ENCODE assay signal across 36 cellular contexts in the genomic region with DNA sequence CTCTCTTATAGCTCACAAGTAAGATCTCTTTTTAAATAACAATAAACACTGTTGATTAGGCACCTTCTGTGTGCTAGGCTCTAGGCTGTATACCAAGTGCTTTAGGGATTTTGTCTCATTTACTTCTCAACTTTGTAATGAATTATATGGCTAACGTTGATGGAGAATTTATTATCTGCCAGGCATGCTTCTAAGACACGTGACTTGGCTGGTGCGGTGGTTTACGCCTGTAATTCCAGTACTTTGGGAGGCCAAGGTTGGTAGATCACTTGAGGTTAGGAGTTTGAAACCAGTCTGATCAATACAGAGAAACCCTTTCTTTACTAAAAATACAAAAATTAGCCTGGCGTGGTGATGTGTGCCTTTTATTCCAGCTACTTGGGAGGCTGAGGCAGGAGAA.
"Had no signal": no experiment of that assay in that cellular context is flagged by ENCODE, and none has a peak within 500 bp of the region (broad histone marks: within the 10 kb centered on the region; RNA-seq: fewer than 3 reads in every experiment).

No MANE protein-coding gene starts in this region.

- H3K4me1 ChIP-seq: adrenal gland, body of pancreas, breast epithelium had no signal

- H3K27me3 ChIP-seq: adrenal gland, body of pancreas, brain microvascular endothelial cell, breast epithelium had no signal

- H3K36me3 ChIP-seq: adrenal gland, brain microvascular endothelial cell, breast epithelium had no signal

- ATAC-seq: activated CD8-positive, alpha-beta T cell treated with anti-CD3 and anti-CD28 coated beads for 36 hours; activated naive CD4-positive, alpha-beta T cell treated with anti-CD3 and anti-CD28 coated beads, Interleukin-2, amount 50 U/mL, for 72 hours; activated T-cell treated with anti-CD3 and anti-CD28 coated beads, Interleukin-2, amount 50 U/mL, for 4 hours; activated T-cell treated with anti-CD3 and anti-CD28 coated beads, Interleukin-2, amount 50 U/mL, for 72 hours; activated T-helper 17 cell treated with anti-CD3 and anti-CD28 coated beads, Interleukin-2, amount 50 U/mL, for 72 hours; body of pancreas had no signal

- H3K9me3 ChIP-seq: adrenal gland, body of pancreas, breast epithelium had no signal

- H3K4me3 Mint-ChIP-seq: activated B cell treated with CpG ODN at 0.5 μM for 24 hours; activated CD4-positive, alpha-beta memory T cell treated with anti-CD3 and anti-CD28 coated beads for 36 hours; activated CD4-positive, alpha-beta T cell treated with anti-CD3 and anti-CD28 coated beads, Interleukin-2, amount 10 ng/mL, durations not matched to agents 24 days and 14 days; activated CD8-positive, alpha-beta T cell treated with anti-CD3 and anti-CD28 coated beads for 36 hours; activated naive CD4-positive, alpha-beta T cell treated with anti-CD3 and anti-CD28 coated beads for 36 hours; activated naive CD8-positive, alpha-beta T cell treated with anti-CD3 and anti-CD28 coated beads for 36 hours; activated T-cell treated with anti-CD3 and anti-CD28 coated beads, Interleukin-2, amount 50 U/mL, for 4 hours; activated T-cell treated with anti-CD3 and anti-CD28 coated beads, Interleukin-2, amount 50 U/mL, for 72 hours; activated T-helper 1 cell treated with anti-CD3 and anti-CD28 coated beads, Interleukin-12 subunit alpha, Interleukin-12 subunit beta, Interleukin-2, Interleukin-4 antibody, amounts not matched to agents 30 ng/mL and 10 ng/mL and 1 ng/mL, durations not matched to agents 14 hours and 24 hours and 36 hours; activated T-helper 17 cell treated with anti-CD3 and anti-CD28 coated beads, Interleukin-2, amount 50 U/mL, for 72 hours; T-helper 1 cell treated with Interleukin-12 subunit alpha and Interleukin-12 subunit beta and Interleukin-4 antibody, amounts not matched to agents 30 μg/mL and 1 μg/mL, for 36 hours; T-helper 2 cell treated with Interferon-gamma antibody and Interleukin-4, amounts not matched to agents 5 μg/mL and 100 μg/mL, for 36 hours had no signal

- H3K27me3 Mint-ChIP-seq: activated B cell treated with CpG ODN at 0.5 μM for 24 hours; activated CD4-positive, alpha-beta T cell treated with anti-CD3 and anti-CD28 coated beads, Interleukin-2, amount 10 ng/mL, durations not matched to agents 24 days and 14 days; activated CD8-positive, alpha-beta T cell treated with anti-CD3 and anti-CD28 coated beads for 36 hours; activated T-helper 17 cell treated with anti-CD3 and anti-CD28 coated beads, Interleukin-2, amount 50 U/mL, for 72 hours had no signal

- H3K4me3 ChIP-seq: adrenal gland, body of pancreas, breast epithelium had no signal

- H3K27ac ChIP-seq: adrenal gland, body of pancreas, brain microvascular endothelial cell, breast epithelium, VCaP had no signal

- H3K9me3 Mint-ChIP-seq: activated CD4-positive, alpha-beta memory T cell treated with anti-CD3 and anti-CD28 coated beads for 36 hours; activated CD4-positive, alpha-beta T cell treated with anti-CD3 and anti-CD28 coated beads, Interleukin-2, amount 10 ng/mL, durations not matched to agents 24 days and 14 days; activated CD8-positive, alpha-beta T cell treated with anti-CD3 and anti-CD28 coated beads for 36 hours; activated naive CD4-positive, alpha-beta T cell treated with anti-CD3 and anti-CD28 coated beads for 36 hours; activated naive CD4-positive, alpha-beta T cell treated with anti-CD3 and anti-CD28 coated beads, Interleukin-2, amount 50 U/mL, for 72 hours; activated naive CD8-positive, alpha-beta T cell treated with anti-CD3 and anti-CD28 coated beads for 36 hours; activated T-cell treated with anti-CD3 and anti-CD28 coated beads, Interleukin-2, amount 50 U/mL, for 4 hours; activated T-cell treated with anti-CD3 and anti-CD28 coated beads, Interleukin-2, amount 50 U/mL, for 72 hours; activated T-helper 1 cell treated with anti-CD3 and anti-CD28 coated beads, Interleukin-12 subunit alpha, Interleukin-12 subunit beta, Interleukin-2, Interleukin-4 antibody, amounts not matched to agents 30 ng/mL and 10 ng/mL and 1 ng/mL, durations not matched to agents 14 hours and 24 hours and 36 hours; activated T-helper 17 cell treated with anti-CD3 and anti-CD28 coated beads, Interleukin-2, amount 50 U/mL, for 72 hours; T-helper 1 cell treated with Interleukin-12 subunit alpha and Interleukin-12 subunit beta and Interleukin-4 antibody, amounts not matched to agents 30 μg/mL and 1 μg/mL, for 36 hours; T-helper 2 cell treated with Interferon-gamma antibody and Interleukin-4, amounts not matched to agents 5 μg/mL and 100 μg/mL, for 36 hours had no signal

- H3K4me1 Mint-ChIP-seq: activated B cell treated with CpG ODN at 0.5 μM for 24 hours; activated CD4-positive, alpha-beta T cell treated with anti-CD3 and anti-CD28 coated beads, Interleukin-2, amount 10 ng/mL, durations not matched to agents 24 days and 14 days; activated naive CD8-positive, alpha-beta T cell treated with anti-CD3 and anti-CD28 coated beads for 36 hours; activated T-helper 17 cell treated with anti-CD3 and anti-CD28 coated beads, Interleukin-2, amount 50 U/mL, for 72 hours had no signal

- H3K36me3 Mint-ChIP-seq: activated CD4-positive, alpha-beta memory T cell treated with anti-CD3 and anti-CD28 coated beads for 36 hours; activated naive CD4-positive, alpha-beta T cell treated with anti-CD3 and anti-CD28 coated beads, Interleukin-2, amount 50 U/mL, for 72 hours; activated naive CD8-positive, alpha-beta T cell treated with anti-CD3 and anti-CD28 coated beads for 36 hours had no signal

- FAIRE-seq: astrocyte, TTC549 had no signal

- H3K27ac Mint-ChIP-seq: activated B cell treated with CpG ODN at 0.5 μM for 24 hours; activated CD4-positive, alpha-beta memory T cell treated with anti-CD3 and anti-CD28 coated beads for 36 hours; activated CD4-positive, alpha-beta T cell treated with anti-CD3 and anti-CD28 coated beads, Interleukin-2, amount 10 ng/mL, durations not matched to agents 24 days and 14 days; activated CD8-positive, alpha-beta T cell treated with anti-CD3 and anti-CD28 coated beads for 36 hours; activated naive CD4-positive, alpha-beta T cell treated with anti-CD3 and anti-CD28 coated beads for 36 hours; activated naive CD4-positive, alpha-beta T cell treated with anti-CD3 and anti-CD28 coated beads, Interleukin-2, amount 50 U/mL, for 72 hours; activated naive CD8-positive, alpha-beta T cell treated with anti-CD3 and anti-CD28 coated beads for 36 hours; activated T-cell treated with anti-CD3 and anti-CD28 coated beads, Interleukin-2, amount 50 U/mL, for 72 hours; activated T-helper 1 cell treated with anti-CD3 and anti-CD28 coated beads, Interleukin-12 subunit alpha, Interleukin-12 subunit beta, Interleukin-2, Interleukin-4 antibody, amounts not matched to agents 30 ng/mL and 10 ng/mL and 1 ng/mL, durations not matched to agents 14 hours and 24 hours and 36 hours; activated T-helper 17 cell treated with anti-CD3 and anti-CD28 coated beads, Interleukin-2, amount 50 U/mL, for 72 hours; T-helper 1 cell treated with Interleukin-12 subunit alpha and Interleukin-12 subunit beta and Interleukin-4 antibody, amounts not matched to agents 30 μg/mL and 1 μg/mL, for 36 hours; T-helper 2 cell treated with Interferon-gamma antibody and Interleukin-4, amounts not matched to agents 5 μg/mL and 100 μg/mL, for 36 hours had no signal

- DNase-seq: activated B cell treated with CpG ODN at 0.5 μM for 24 hours; activated CD4-positive, alpha-beta memory T cell treated with anti-CD3 and anti-CD28 coated beads for 36 hours; activated CD4-positive, alpha-beta T cell treated with anti-CD3 and anti-CD28 coated beads for 4 hours; activated CD4-positive, alpha-beta T cell treated with anti-CD3 and anti-CD28 coated beads, Interleukin-2, amount 10 ng/mL, durations not matched to agents 24 days and 14 days; activated CD4-positive, alpha-beta T cell treated with anti-CD3 and anti-CD28 coated beads, Interleukin-2, amount 50 U/mL, for 1 hour; activated CD4-positive, alpha-beta T cell treated with anti-CD3 and anti-CD28 coated beads, Interleukin-2, amount 50 U/mL, for 4 hours; activated CD4-positive, CD25-positive, alpha-beta regulatory T cell treated with anti-CD3 and anti-CD28 coated beads, Interleukin-2, amount 50 U/mL, for 72 hours; activated CD8-positive, alpha-beta memory T cell treated with anti-CD3 and anti-CD28 coated beads, Interleukin-2, amount 50 U/mL, for 4 hours; activated CD8-positive, alpha-beta T cell treated with anti-CD3 and anti-CD28 coated beads for 36 hours; activated effector memory CD4-positive, alpha-beta T cell treated with anti-CD3 and anti-CD28 coated beads, Interleukin-2, amount 50 U/mL, for 16 hours; activated gamma-delta T cell treated with Interleukin-2 at 50 U/mL for 16 hours; activated naive CD4-positive, alpha-beta T cell; activated naive CD4-positive, alpha-beta T cell treated with anti-CD3 and anti-CD28 coated beads for 36 hours; activated naive CD4-positive, alpha-beta T cell treated with anti-CD3 and anti-CD28 coated beads, Interleukin-2, amount 50 U/mL, for 16 hours; activated naive CD8-positive, alpha-beta T cell treated with anti-CD3 and anti-CD28 coated beads for 36 hours; activated T-cell treated with anti-CD3 and anti-CD28 coated beads for 4 hours; activated T-cell treated with anti-CD3 and anti-CD28 coated beads, Interleukin-2, amount 50 U/mL, for 1 hour; activated T-cell treated with anti-CD3 and anti-CD28 coated beads, Interleukin-2, amount 50 U/mL, for 4 hours; activated T-cell treated with anti-CD3 and anti-CD28 coated beads, Interleukin-2, amount 50 U/mL, for 72 hours; adrenal gland; amniotic stem cell; aorta; body of pancreas; brain microvascular endothelial cell; central memory CD4-positive, alpha-beta T cell; T-helper 2 cell; T-helper 9 cell had no signal
